15 cellular contexts compared by ENCODE assay signal in genomic region chr1:7893529-7894180, GRCh38. TPM values are rescaled to one million over a fixed set of nuclear protein-coding genes. Genes with fewer than 3 reads are reported as not detected.
A peak's percentile ranks its signal among the peaks of the same experiment; 100 is the strongest.
DNase-seq lines count a peak whose midpoint lies in the region; ATAC-seq and TF ChIP-seq lines count a peak whose summit lies in the region.
"Had no signal": no experiment of that assay in that cellular context is flagged by ENCODE, and none has a peak within 500 bp of the region (broad histone marks: within the 10 kb centered on the region; RNA-seq: fewer than 3 reads in every experiment).

No MANE protein-coding gene starts in this region.

- in situ Hi-C loops in astrocyte of the spinal cord (cut with HindIII; ENCODE audit: low sequenced_read_pairs) = no loop called here

- DNase-seq in AG20443 (ENCODE audit: low spot score) (peak; percentile 83), M059J (ENCODE audit: low read depth) (peak; percentile 90), astrocyte of the spinal cord (ENCODE audit: low read depth, low spot score) (peak; percentile 90), retinal pigment epithelial cell (ENCODE audit: low read depth) (peak; percentile 20), NCI-H1417 (lab: John Stamatoyannopoulos, UW) (no peak), coronary artery (ENCODE audit: low spot score) (no peak)
- DNase-seq: activated CD4-positive, alpha-beta T cell treated with anti-CD3 and anti-CD28 coated beads for 48 hours; activated T-cell treated with anti-CD3 and anti-CD28 coated beads, Interleukin-2, amount 50 U/mL, for 24 hours; effector memory CD8-positive, alpha-beta T cell; heart left ventricle; Kasumi-1; stimulated activated naive CD8-positive, alpha-beta T cell treated with anti-CD3 and anti-CD28 coated beads, Interleukin-15, Interleukin-2, amounts not matched to agents 100 U/mL and 50 U/mL, for 24 hours had no signal

- no peak overlapping the region for H3K27ac ChIP-seq in coronary artery
- H3K27ac ChIP-seq: heart left ventricle had no signal

- no peak for ATAC-seq in GM21723 (IDR thresholded peaks at IDR 0.05; ENCODE audit: unreplicated experiment)
- no peak for ATAC-seq in HG02763 (IDR thresholded peaks at IDR 0.05; ENCODE audit: unreplicated experiment)
- ATAC-seq: effector memory CD8-positive, alpha-beta T cell; heart left ventricle; stimulated activated naive CD8-positive, alpha-beta T cell treated with anti-CD3 and anti-CD28 coated beads, Interleukin-15, Interleukin-2, amounts not matched to agents 100 U/mL and 50 U/mL, for 24 hours had no signal

- TF ChIP-seq CTCF in astrocyte of the spinal cord (IDR thresholded peaks at IDR 0.05; ENCODE audit: low read depth, low read length) = no peak
- no peak for TF ChIP-seq CTCF in retinal pigment epithelial cell (conservative IDR thresholded peaks at IDR 0.05; ENCODE audit: low read depth, low read length)
- TF ChIP-seq CTCF in coronary artery (IDR thresholded peaks at IDR 0.05) = no peak

- no peak overlapping the region for H3K4me3 ChIP-seq in astrocyte of the spinal cord (ENCODE audit: low read depth, low read length)
- no peak overlapping the region for H3K4me3 ChIP-seq in retinal pigment epithelial cell (ENCODE audit: low read length)
- no peak overlapping the region for H3K4me3 ChIP-seq in coronary artery
- H3K4me3 ChIP-seq: heart left ventricle had no signal

RNA-seq across cellular contexts. Expression of gene UTS2, which starts 40.8 kb away (rescaled TPM):
- 0.05 TPM in 1 of 2 replicates, not detected in the other for total RNA-seq in M059J (2014; rRNA removed; shearing (Covaris generic))
- total RNA-seq: renal cortical epithelial cell had no signal

RNA-seq across cellular contexts. Expression of gene TNFRSF9, which starts 47.0 kb away (rescaled TPM):
- 10.5 and 11.0 TPM in 2 replicates for total RNA-seq in M059J (2014; rRNA removed; shearing (Covaris generic))

Comparison
In these comparisons a context has a peak if more than half of its experiments do, and no peak if none do; other contexts are left out.
1. DNase-seq: peak in AG20443 (single experiment), M059J (single experiment), astrocyte of the spinal cord (single experiment) and retinal pigment epithelial cell (single experiment); none in NCI-H1417 (0 of 3) and coronary artery (single experiment).